ENCODE assay signal across 8 cellular contexts in the genomic region with DNA sequence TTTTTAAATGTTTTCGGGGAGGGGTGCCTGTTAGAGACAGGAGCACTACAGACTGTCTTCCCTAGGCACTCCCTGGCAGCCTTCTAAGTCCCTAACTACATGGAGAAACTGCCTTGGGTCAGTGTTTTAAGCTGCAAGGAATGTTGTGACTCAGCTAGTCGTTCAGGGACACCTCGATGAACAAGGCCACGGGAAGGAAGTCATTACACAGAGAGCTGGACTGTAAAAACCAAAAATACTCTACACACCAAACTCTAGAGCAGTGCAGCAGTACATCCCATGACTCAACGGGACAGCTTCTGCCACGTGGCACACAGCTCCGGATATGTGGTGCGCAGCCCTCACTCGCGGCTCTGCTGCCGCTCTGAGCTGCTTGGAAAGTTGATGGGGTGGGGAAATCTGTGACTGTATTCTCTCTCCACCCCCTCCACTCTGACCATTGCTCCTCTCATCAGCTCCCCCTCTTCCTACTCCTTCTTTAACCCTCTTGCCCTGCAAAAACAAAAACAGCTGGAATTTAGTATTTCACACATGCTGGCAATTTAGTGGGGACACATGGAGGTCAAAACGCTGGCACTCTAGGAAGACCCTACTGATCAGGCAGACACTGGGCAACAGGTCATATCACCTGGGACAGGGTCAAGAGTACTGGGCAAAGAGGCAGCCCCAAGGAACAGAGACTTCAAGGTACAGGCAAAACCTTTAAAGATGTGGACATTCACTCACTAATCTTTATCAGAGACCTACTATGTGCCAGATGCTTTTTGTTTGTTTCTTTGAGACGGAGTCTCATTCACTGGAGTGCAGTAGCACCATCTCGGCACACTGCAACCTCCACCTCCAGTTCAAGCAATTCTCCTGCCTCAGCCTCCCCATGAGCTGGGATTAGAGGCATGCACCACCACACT. TPM values are rescaled to one million over a fixed set of nuclear protein-coding genes. Genes with fewer than 3 reads are reported as not detected.
DNase-seq lines count a peak whose midpoint lies in the region; ATAC-seq and TF ChIP-seq lines count a peak whose summit lies in the region.

No MANE protein-coding gene starts in this region.

- peak; percentile 100 for DNase-seq in HS-5 (ENCODE audit: low read depth)
- peak; percentile 62 to 68 for DNase-seq in activated CD4-positive, alpha-beta T cell treated with anti-CD3 and anti-CD28 coated beads for 4 hours
- DNase-seq in colonic mucosa: peak; percentile 43
- DNase-seq in stimulated activated CD8-positive, alpha-beta memory T cell treated with anti-CD3 and anti-CD28 coated beads, Interleukin-4, amount 100 ng/mL, for 4 hours (ENCODE audit: low read depth in 2 of 2, low spot score in 1 of 2): peak; percentile 16 to 49
- DNase-seq in glutamatergic neuron: no peak

- no peaks in the 10 kb centered on the region for H3K36me3 Mint-ChIP-seq in glutamatergic neuron (ENCODE audit: unreplicated experiment)

- H3K4me3 ChIP-seq in colonic mucosa: no peak overlapping the region
- H3K4me3 ChIP-seq in mesodermal cell (ENCODE audit: extremely low read depth, insufficient read depth, low read length, poor library complexity, severe bottlenecking): no peak overlapping the region

- H3K9me3 ChIP-seq in colonic mucosa (no peaks in the 10 kb centered on the region), mesodermal cell (ENCODE audit: control insufficient read depth, low read length) (no peaks in the 10 kb centered on the region)

- no peaks in the 10 kb centered on the region for H3K27me3 ChIP-seq in colonic mucosa

- TF ChIP-seq CTCF in colonic mucosa (IDR thresholded peaks at IDR 0.05) (no peak), glutamatergic neuron (IDR thresholded peaks at IDR 0.05; ENCODE audit: partially characterized antibody, unreplicated experiment) (no peak)

- H3K9me3 Mint-ChIP-seq in glutamatergic neuron (ENCODE audit: unreplicated experiment): peaks cover 1% of the 10 kb centered on the region

- no peak overlapping the region for H3K4me3 Mint-ChIP-seq in glutamatergic neuron (ENCODE audit: unreplicated experiment)

- ATAC-seq in GM18868 (IDR thresholded peaks at IDR 0.05; ENCODE audit: unreplicated experiment): peak; percentile 87
- ATAC-seq in GM21367 (IDR thresholded peaks at IDR 0.05; ENCODE audit: unreplicated experiment): no peak

- H3K27ac Mint-ChIP-seq in glutamatergic neuron (ENCODE audit: unreplicated experiment): no peak overlapping the region

- H3K9ac ChIP-seq in colonic mucosa (ENCODE audit: low read depth in 2 of 2, low read length in 2 of 2): peak overlapping the region in 1 of 2 donors; percentile 50

- WGBS in mesodermal cell (ENCODE audit: insufficient coverage in 2 of 2), 2 experiments: 64 to 78% methylated on average over 3 to 4 of the region's 14 CpGs

- H3K27ac ChIP-seq in colonic mucosa: peak overlapping the region; percentile 36
- peak overlapping the region; percentile 98 for H3K27ac ChIP-seq in mesodermal cell (ENCODE audit: low read depth, low read length, severe bottlenecking)

- H3K4me1 Mint-ChIP-seq in glutamatergic neuron (ENCODE audit: low read depth, unreplicated experiment): no peaks in the 10 kb centered on the region

- H3K36me3 ChIP-seq in colonic mucosa (no peaks in the 10 kb centered on the region), mesodermal cell (ENCODE audit: control insufficient read depth, insufficient read depth, low read length) (no peaks in the 10 kb centered on the region)

- intact Hi-C loops in colonic mucosa (cut with DNase I): loop anchor here (10.0 kb wide), 1 partner anchor 365 kb away; no protein-coding TSS in a partner anchor

- H3K4me1 ChIP-seq in colonic mucosa (no peaks in the 10 kb centered on the region), mesodermal cell (ENCODE audit: control insufficient read depth, insufficient read depth, low read length, poor library complexity, severe bottlenecking) (peaks cover 11% of the 10 kb centered on the region)

- H3K27me3 Mint-ChIP-seq in glutamatergic neuron (ENCODE audit: unreplicated experiment): peaks cover 4% of the 10 kb centered on the region

RNA-seq across cellular contexts. Expression of a gene that starts 10.9 kb away (rescaled TPM):
- total RNA-seq in colonic mucosa (10 to 100 TPM; 46.2 to 65.3 TPM), glutamatergic neuron (ENCODE audit: unreplicated experiment) (5.9 TPM)
- polyA plus RNA-seq in mesodermal cell (2013, experiment 1 of 2): 9.8 TPM
- polyA plus RNA-seq in mesodermal cell (2013, experiment 2 of 2): 8.1 TPM

RNA-seq across cellular contexts. Expression of a gene that starts 12.2 kb away (rescaled TPM):
- total RNA-seq in colonic mucosa (10 to 100 TPM; 19.9 to 25.6 TPM), glutamatergic neuron (ENCODE audit: unreplicated experiment) (40.5 TPM)
- polyA plus RNA-seq in mesodermal cell (2013, experiment 1 of 2): 20.4 TPM
- polyA plus RNA-seq in mesodermal cell (2013, experiment 2 of 2): 9.1 TPM

RNA-seq across cellular contexts. Expression of a gene that starts 36.9 kb away (rescaled TPM):
- under 1 TPM; 0.20 to 0.40 TPM for total RNA-seq in colonic mucosa
- polyA plus RNA-seq in mesodermal cell (2013, experiment 1 of 2): 1.8 TPM
- 1.5 TPM for polyA plus RNA-seq in mesodermal cell (2013, experiment 2 of 2)
- total RNA-seq in glutamatergic neuron (ENCODE audit: unreplicated experiment): not detected
